ENCODE assay signal across 1 cellular context in the genomic region with DNA sequence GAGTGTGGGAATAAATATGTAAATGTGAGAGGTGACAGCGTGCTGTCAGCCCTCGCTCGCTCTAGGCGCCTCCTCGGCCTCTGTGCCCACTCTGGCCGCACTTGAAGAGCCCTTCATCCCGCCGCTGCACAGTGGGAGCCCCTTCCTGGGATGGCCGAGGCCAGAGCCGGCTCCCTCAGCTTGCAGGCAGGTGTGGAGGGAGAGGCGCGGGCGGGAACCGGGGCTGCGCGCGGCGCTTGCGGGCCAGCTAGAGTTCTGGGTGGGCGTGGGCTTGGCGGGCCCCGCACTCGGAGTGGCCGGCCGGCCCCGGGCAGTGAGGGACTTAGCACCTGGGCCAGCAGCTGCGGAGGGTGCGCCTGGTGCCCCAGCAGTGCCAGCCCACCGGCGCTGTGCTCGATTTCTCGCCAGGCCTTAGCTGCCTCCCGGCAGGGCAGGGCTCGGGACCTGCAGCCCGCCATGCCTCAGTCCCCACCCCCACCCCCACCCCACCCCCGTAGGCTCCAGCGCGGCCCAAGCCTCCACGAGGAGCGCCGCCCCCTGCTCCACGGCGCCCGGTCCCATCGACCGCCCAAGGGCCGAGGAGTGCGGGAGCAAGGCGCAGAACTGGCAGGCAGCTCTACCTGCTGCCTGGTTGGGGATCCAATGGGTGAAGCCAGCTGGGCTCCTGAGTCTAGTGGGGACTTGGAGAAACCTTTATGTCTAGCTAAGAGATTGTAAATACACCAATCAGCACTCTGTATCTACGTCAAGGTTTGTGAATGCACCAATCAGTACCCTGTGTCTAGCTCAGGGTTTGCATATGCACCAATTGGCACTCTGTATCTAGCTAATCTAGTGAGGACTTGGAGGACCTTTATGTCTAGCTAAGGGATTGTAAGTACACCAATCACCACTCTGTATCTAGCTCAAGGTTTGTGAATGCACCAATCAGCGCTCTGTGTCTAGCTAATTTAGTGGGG.
A peak's percentile ranks its signal among the peaks of the same experiment; 100 is the strongest.
TF ChIP-seq lines count a peak whose summit lies in the region.

No MANE protein-coding gene starts in this region.

TF ChIP-seq in GM12878, 131 proteins besides CTCF, POLR2A, EP300 and RAD21:
- TF ChIP-seq ZBTB33 (IDR thresholded peaks at IDR 0.05), result 0 out of 2 replicates have a peak, but pooled peaks have one; percentile 15
